7 cellular contexts compared by ENCODE assay signal in the genomic region with DNA sequence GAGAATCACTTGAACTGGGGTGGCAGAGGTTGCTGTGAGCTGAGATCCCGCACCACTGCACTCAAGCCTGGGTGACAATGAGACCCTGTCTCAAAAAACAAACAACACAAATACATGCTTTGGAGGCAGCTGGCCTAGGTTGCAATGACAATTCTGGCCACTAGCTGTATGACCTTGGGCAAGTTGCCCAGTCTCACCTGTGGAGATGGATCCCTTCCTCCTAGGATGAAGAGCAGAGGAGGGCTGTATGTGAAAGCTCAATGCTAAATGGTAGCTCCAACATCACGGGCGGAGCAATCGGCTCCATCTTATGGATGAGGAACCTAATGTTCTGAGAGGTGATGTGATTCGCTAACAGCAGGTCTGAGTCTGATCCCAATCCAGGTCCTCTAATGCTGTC. TPM values are rescaled to one million over a fixed set of nuclear protein-coding genes. Genes with fewer than 3 reads are reported as not detected.
DNase-seq lines count a peak whose midpoint lies in the region; TF ChIP-seq lines count a peak whose summit lies in the region.

No MANE protein-coding gene starts in this region.

- no peaks in the 10 kb centered on the region for H3K9me2 ChIP-seq in neural cell (ENCODE audit: insufficient read depth, low read length)

- BruUV-seq in mammary epithelial cell (replicated peaks; lab: Mats Ljungman, UMichigan): no TSS peak

- TF ChIP-seq RAD21 in Ishikawa (IDR thresholded peaks at IDR 0.05; ENCODE audit: low read depth) (no peak), neural cell (conservative IDR thresholded peaks at IDR 0.05) (no peak)

- CTCF ChIA-PET in mammary epithelial cell (lab: Charles Lee; ENCODE audit: low non-redundant PET): interaction anchor here (0.7 kb wide), 1 partner anchor 22 kb away, joined by 4 read pairs; no protein-coding TSS in a partner anchor

- in situ Hi-C loops in mammary epithelial cell (cut with MboI; ENCODE audit: low sequenced_read_pairs in 2 of 2): no loop called here

- no peak overlapping the region for H3K9ac ChIP-seq in mammary epithelial cell (ENCODE audit: insufficient read depth, low read length)
- H3K9ac ChIP-seq in neural cell (ENCODE audit: low read length): no peak overlapping the region

- H3F3A ChIP-seq in neural cell (ENCODE audit: insufficient read depth, low read length, poor library complexity, severe bottlenecking): no peaks in the 10 kb centered on the region

- H3K4me2 ChIP-seq in mammary epithelial cell (ENCODE audit: insufficient read depth, low read depth, low read length): no peak overlapping the region
- no peak overlapping the region for H3K4me2 ChIP-seq in neural cell (ENCODE audit: low read length)

- H4K20me1 ChIP-seq in mammary epithelial cell (ENCODE audit: insufficient read depth, low read length): no peaks in the 10 kb centered on the region
- H4K20me1 ChIP-seq in neural cell (ENCODE audit: insufficient read depth): no peaks in the 10 kb centered on the region

- intact Hi-C loops in mammary epithelial cell (cut with micrococcal nuclease): no loop called here

- WGBS in mammary epithelial cell (ENCODE audit: low coverage, missing lambda C conversion rate): 88% methylated on average over 5 of the region's 5 CpGs

- TF ChIP-seq CTCF in mammary epithelial cell (conservative IDR thresholded peaks at IDR 0.05 in 1 of 2, IDR thresholded peaks at IDR 0.05 in 1 of 2; ENCODE audit: extremely low read depth in 1 of 2, insufficient read depth in 1 of 2, low read depth in 1 of 2, low read length in 2 of 2): peak; percentile 57 to 60
- peak; percentile 17 for TF ChIP-seq CTCF in neural cell (IDR thresholded peaks at IDR 0.05; ENCODE audit: poor library complexity, severe bottlenecking)

- H3K4me3 ChIP-seq in mammary epithelial cell (replicated peaks in 1 of 3; ENCODE audit: insufficient read depth in 1 of 3, low read depth in 2 of 3, low read length in 3 of 3): no peak overlapping the region
- H3K4me3 ChIP-seq in neural cell (ENCODE audit: low read length): no peak overlapping the region
- H3K4me3 ChIP-seq in SJCRH30: no peak overlapping the region

- no peak overlapping the region for H2AFZ ChIP-seq in mammary epithelial cell (ENCODE audit: low read depth, low read length)
- H2AFZ ChIP-seq in neural cell (ENCODE audit: low read depth, low read length): no peak overlapping the region

- peaks cover 22% of the 10 kb centered on the region for H3K4me1 ChIP-seq in mammary epithelial cell (ENCODE audit: insufficient read depth, low read length)
- H3K4me1 ChIP-seq in SJCRH30: peaks cover 11% of the 10 kb centered on the region; the same call in 1 of the 2 replicates

- no peaks in the 10 kb centered on the region for H3K9me3 ChIP-seq in mammary epithelial cell (replicated peaks; ENCODE audit: insufficient read depth, low read length)
- H3K9me3 ChIP-seq in neural cell (ENCODE audit: low read length): no peaks in the 10 kb centered on the region
- H3K9me3 ChIP-seq in SJCRH30 (replicated peaks): no peaks in the 10 kb centered on the region

- dilution Hi-C loops in mammary epithelial cell (cut with HindIII; ENCODE audit: low sequenced_read_pairs): no loop called here

- no peak overlapping the region for H3K27ac ChIP-seq in mammary epithelial cell (ENCODE audit: insufficient read depth, low read depth, low read length)
- H3K27ac ChIP-seq in neural cell (ENCODE audit: low read length): no peak overlapping the region
- H3K27ac ChIP-seq in SJCRH30: no peak overlapping the region

- H3K79me2 ChIP-seq in mammary epithelial cell (ENCODE audit: insufficient read depth, low read length) (no peaks in the 10 kb centered on the region), neural cell (replicated peaks; ENCODE audit: insufficient read depth, low read length) (no peaks in the 10 kb centered on the region)

- TF ChIP-seq EP300 in Ishikawa (IDR thresholded peaks at IDR 0.05; ENCODE audit: borderline replicate concordance): no peak
- no peak for TF ChIP-seq EP300 in neural cell (conservative IDR thresholded peaks at IDR 0.05; ENCODE audit: poor library complexity, severe bottlenecking)

- DNase-seq in ELR (ENCODE audit: low read depth) (peak; percentile 29), mammary epithelial cell (no peak), mesenteric fat pad (ENCODE audit: low spot score) (no peak), SJCRH30 (no peak)
- DNase-seq in effector CD8-positive, alpha-beta T cell (lab: John Stamatoyannopoulos, UW): no peak

- H3K27me3 ChIP-seq in mammary epithelial cell (ENCODE audit: insufficient read depth, low read length) (no peaks in the 10 kb centered on the region), neural cell (ENCODE audit: insufficient read depth, low read depth, low read length) (no peaks in the 10 kb centered on the region), SJCRH30 (no peaks in the 10 kb centered on the region)

- H3K36me3 ChIP-seq in mammary epithelial cell (ENCODE audit: insufficient read depth, low read length) (no peaks in the 10 kb centered on the region), neural cell (ENCODE audit: insufficient read depth, low read length) (no peaks in the 10 kb centered on the region), SJCRH30 (peaks cover 24% of the 10 kb centered on the region)

TF ChIP-seq in Ishikawa, 13 proteins besides CTCF, POLR2A, EP300 and RAD21:
- TF ChIP-seq NFIC (IDR thresholded peaks at IDR 0.05): peak; percentile 90
- TF ChIP-seq YY1 (IDR thresholded peaks at IDR 0.05; ENCODE audit: low read depth): 0 out of 2 replicates have a peak, but pooled peaks have one; percentile 12
- no peak for TF ChIP-seq ZBTB7A (IDR thresholded peaks at IDR 0.05; ENCODE audit: low read depth)

TF ChIP-seq in neural cell, 6 proteins besides CTCF, POLR2A, EP300 and RAD21:
- no peak for TF ChIP-seq SMC3 (conservative IDR thresholded peaks at IDR 0.05; ENCODE audit: poor library complexity)
- TF ChIP-seq TAF1 (IDR thresholded peaks at IDR 0.05; ENCODE audit: low read depth): no peak
- no peak for TF ChIP-seq MXI1 (conservative IDR thresholded peaks at IDR 0.05; ENCODE audit: poor library complexity, severe bottlenecking)
- TF ChIP-seq, protein P1, sequence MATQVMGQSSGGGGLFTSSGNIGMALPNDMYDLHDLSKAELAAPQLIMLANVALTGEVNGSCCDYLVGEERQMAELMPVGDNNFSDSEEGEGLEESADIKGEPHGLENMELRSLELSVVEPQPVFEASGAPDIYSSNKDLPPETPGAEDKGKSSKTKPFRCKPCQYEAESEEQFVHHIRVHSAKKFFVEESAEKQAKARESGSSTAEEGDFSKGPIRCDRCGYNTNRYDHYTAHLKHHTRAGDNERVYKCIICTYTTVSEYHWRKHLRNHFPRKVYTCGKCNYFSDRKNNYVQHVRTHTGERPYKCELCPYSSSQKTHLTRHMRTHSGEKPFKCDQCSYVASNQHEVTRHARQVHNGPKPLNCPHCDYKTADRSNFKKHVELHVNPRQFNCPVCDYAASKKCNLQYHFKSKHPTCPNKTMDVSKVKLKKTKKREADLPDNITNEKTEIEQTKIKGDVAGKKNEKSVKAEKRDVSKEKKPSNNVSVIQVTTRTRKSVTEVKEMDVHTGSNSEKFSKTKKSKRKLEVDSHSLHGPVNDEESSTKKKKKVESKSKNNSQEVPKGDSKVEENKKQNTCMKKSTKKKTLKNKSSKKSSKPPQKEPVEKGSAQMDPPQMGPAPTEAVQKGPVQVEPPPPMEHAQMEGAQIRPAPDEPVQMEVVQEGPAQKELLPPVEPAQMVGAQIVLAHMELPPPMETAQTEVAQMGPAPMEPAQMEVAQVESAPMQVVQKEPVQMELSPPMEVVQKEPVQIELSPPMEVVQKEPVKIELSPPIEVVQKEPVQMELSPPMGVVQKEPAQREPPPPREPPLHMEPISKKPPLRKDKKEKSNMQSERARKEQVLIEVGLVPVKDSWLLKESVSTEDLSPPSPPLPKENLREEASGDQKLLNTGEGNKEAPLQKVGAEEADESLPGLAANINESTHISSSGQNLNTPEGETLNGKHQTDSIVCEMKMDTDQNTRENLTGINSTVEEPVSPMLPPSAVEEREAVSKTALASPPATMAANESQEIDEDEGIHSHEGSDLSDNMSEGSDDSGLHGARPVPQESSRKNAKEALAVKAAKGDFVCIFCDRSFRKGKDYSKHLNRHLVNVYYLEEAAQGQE (IDR thresholded peaks at IDR 0.05; ENCODE audit: borderline replicate concordance): no peak

RNA-seq across cellular contexts. Expression of a gene that starts 20.6 kb away (rescaled TPM):
- total RNA-seq in mammary epithelial cell (1 to 10 TPM in 1 of 2 donors, under 1 TPM in 1; 0.96 to 1.7 TPM), mesenteric fat pad (2.7 TPM)
- polyA plus RNA-seq in mammary epithelial cell (0.74 TPM), neural cell (7.2 and 18.0 TPM in 2 replicates)
- polyA minus RNA-seq in mammary epithelial cell (not detected), neural cell (10.0 and 18.3 TPM in 2 replicates)
- total RNA-seq in SJCRH30 (2014; rRNA removed; shearing (Covaris generic)): 53.8 and 60.9 TPM in 2 replicates

RNA-seq across cellular contexts. Expression of a gene that starts 27.5 kb away (rescaled TPM):
- total RNA-seq in mammary epithelial cell: not detected
- not detected for polyA plus RNA-seq in mammary epithelial cell
- polyA minus RNA-seq in mammary epithelial cell: not detected
- polyA plus RNA-seq in neural cell: not detected in 2 replicates
- not detected in 2 replicates for polyA minus RNA-seq in neural cell
- 0.22 TPM for total RNA-seq in mesenteric fat pad
- total RNA-seq in SJCRH30 (2014; rRNA removed; shearing (Covaris generic)): 1.1 and 1.8 TPM in 2 replicates

RNA-seq across cellular contexts. Expression of a gene that starts 38.4 kb away (rescaled TPM):
- total RNA-seq in mammary epithelial cell (10 to 100 TPM in 1 of 2 donors, not detected in 1; 37.0 TPM), mesenteric fat pad (346 TPM)
- polyA plus RNA-seq in mammary epithelial cell (0.33 TPM), neural cell (not detected in 2 replicates)
- polyA minus RNA-seq in mammary epithelial cell (not detected), neural cell (not detected in 2 replicates)
- not detected in 2 replicates for total RNA-seq in SJCRH30 (2014; rRNA removed; shearing (Covaris generic))

Comparison
In these comparisons a context has a peak if more than half of its experiments do, and no peak if none do; other contexts are left out.
1. RNA of a gene that starts 20.6 kb away (total RNA-seq): 53.8 to 60.9 TPM in SJCRH30; 2.7 TPM in mesenteric fat pad (single experiment) and 0.96 to 1.7 TPM in mammary epithelial cell; every median in the first group is over 10 times any median in the second.